In the genomic region with DNA sequence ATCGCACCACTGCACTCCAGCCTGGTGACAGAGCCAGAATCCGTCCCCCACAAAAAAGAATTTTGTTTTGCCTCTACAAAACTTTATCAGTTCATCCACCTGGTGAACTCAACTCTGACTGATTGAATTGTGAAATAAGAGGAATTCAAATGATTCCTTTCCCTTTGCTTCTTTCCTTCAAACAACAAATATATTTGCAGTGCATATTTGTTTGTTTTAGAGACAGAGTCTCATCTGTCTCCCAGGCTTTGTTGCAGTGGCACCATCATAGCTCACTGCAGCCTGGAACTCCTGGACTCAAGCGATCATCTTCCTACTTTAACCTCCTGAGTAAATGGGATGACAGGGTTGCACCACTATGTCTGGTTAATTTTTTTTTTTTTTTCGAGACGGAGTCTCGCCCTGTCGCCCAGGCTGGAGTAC, we compare ENCODE assay signal across 15 cellular contexts. TPM values are rescaled to one million over a fixed set of nuclear protein-coding genes. Genes with fewer than 3 reads are reported as not detected.
A peak's percentile ranks its signal among the peaks of the same experiment; 100 is the strongest.
DNase-seq lines count a peak whose midpoint lies in the region; ATAC-seq and TF ChIP-seq lines count a peak whose summit lies in the region.
"Had no signal": no experiment of that assay in that cellular context is flagged by ENCODE, and none has a peak within 500 bp of the region (broad histone marks: within the 10 kb centered on the region; RNA-seq: fewer than 3 reads in every experiment).

No MANE protein-coding gene starts in this region.

- CTCF ChIA-PET in Caco-2 (lab: Charles Lee) = no interaction called here

- H2AK5ac ChIP-seq in trophoblast cell (ENCODE audit: low read length) = no peak overlapping the region

- WGBS in trophoblast cell (ENCODE audit: extremely low coverage, insufficient coverage, insufficient read length) = no CpG with 5 or more reads among the region's 7 CpGs

- peaks cover 6% of the 10 kb centered on the region for H3K36me3 Mint-ChIP-seq in Caco-2 (ENCODE audit: insufficient read depth, unreplicated experiment)
- H3K36me3 Mint-ChIP-seq: CD4-positive, CD25-positive, alpha-beta regulatory T cell had no signal

- no peak for TF ChIP-seq CTCF in Caco-2 (IDR thresholded peaks at IDR 0.05; ENCODE audit: insufficient read depth in 1 of 2, low read depth in 1 of 2, low read length in 1 of 2, severe bottlenecking in 1 of 2, unreplicated experiment in 1 of 2)
- TF ChIP-seq CTCF in OCI-LY3 (IDR thresholded peaks at IDR 0.05; ENCODE audit: low read depth, low read length) = no peak

- H2BK12ac ChIP-seq in trophoblast cell (ENCODE audit: low read length) = no peak overlapping the region

- no peak overlapping the region for H3K23ac ChIP-seq in trophoblast cell (ENCODE audit: low read length)

- H3K27ac Mint-ChIP-seq in Caco-2 (ENCODE audit: unreplicated experiment) = peak overlapping the region; percentile 23

- no peak overlapping the region for H3K4me3 ChIP-seq in Caco-2 (ENCODE audit: low read depth, low read length)
- no peak overlapping the region for H3K4me3 ChIP-seq in OCI-LY3 (ENCODE audit: low read length)
- no peak overlapping the region for H3K4me3 ChIP-seq in trophoblast cell (ENCODE audit: low read depth, low read length)
- H3K4me3 ChIP-seq: BLaER1 treated with 17β-estradiol and CSF1 and Interleukin-3, amounts not matched to agents 10 nM and 100 nM; GM23248 had no signal

- no peaks in the 10 kb centered on the region for H3K9me3 Mint-ChIP-seq in Caco-2 (ENCODE audit: unreplicated experiment)
- H3K9me3 Mint-ChIP-seq: CD4-positive, CD25-positive, alpha-beta regulatory T cell had no signal

- peaks cover 27% of the 10 kb centered on the region for H3K4me1 Mint-ChIP-seq in Caco-2 (ENCODE audit: low read depth, unreplicated experiment)

- H2BK5ac ChIP-seq in trophoblast cell (ENCODE audit: low read depth, low read length, poor library complexity) = no peak overlapping the region

- H2AFZ ChIP-seq in OCI-LY3 (ENCODE audit: low read depth, low read length) (no peak overlapping the region), trophoblast cell (ENCODE audit: insufficient read depth, low read length, poor library complexity) (no peak overlapping the region)
- H2AFZ ChIP-seq: GM23248 had no signal

- no peak overlapping the region for H4K91ac ChIP-seq in trophoblast cell (ENCODE audit: low read depth, low read length)

- no peak overlapping the region for H2BK120ac ChIP-seq in trophoblast cell (ENCODE audit: insufficient read depth, low read length, poor library complexity)

- ATAC-seq in left lobe of liver = peak; percentile 31

- H3K27ac ChIP-seq in OCI-LY3 (ENCODE audit: low read length) (peak overlapping the region; percentile 95), trophoblast cell (ENCODE audit: low read depth, low read length) (no peak overlapping the region)
- H3K27ac ChIP-seq: GM23248, HL-60 had no signal

- H3K27me3 ChIP-seq in Caco-2 (replicated peaks; ENCODE audit: control insufficient read depth, insufficient read depth, low read length) (no peaks in the 10 kb centered on the region), OCI-LY3 (ENCODE audit: low read depth, low read length) (no peaks in the 10 kb centered on the region), trophoblast cell (ENCODE audit: insufficient read depth, low read length) (no peaks in the 10 kb centered on the region)
- H3K27me3 ChIP-seq: BLaER1 treated with 17β-estradiol and CSF1 and Interleukin-3, amounts not matched to agents 10 nM and 100 nM had no signal

- no peak overlapping the region for H3K4ac ChIP-seq in trophoblast cell (ENCODE audit: low read depth, low read length)

- DNase-seq in Caco-2 = no peak
- no peak for DNase-seq in left lobe of liver (ENCODE audit: low spot score)
- DNase-seq in trophoblast cell = peak; percentile 73 to 89
- no peak for DNase-seq in GM19240 (ENCODE audit: insufficient read length, low spot score)
- no peak for DNase-seq in amniotic stem cell (lab: John Stamatoyannopoulos, UW)
- no peak for DNase-seq in putamen (ENCODE audit: low spot score)
- DNase-seq: ACHN; Calu3; CD4-positive, CD25-positive, alpha-beta regulatory T cell; DMS 273 treated with DMSO at 0.1 percent for 48 hours; GM23248; H7 had no signal

- peaks cover 71% of the 10 kb centered on the region for H3K4me1 ChIP-seq in Caco-2
- peaks cover 92% of the 10 kb centered on the region for H3K4me1 ChIP-seq in OCI-LY3 (ENCODE audit: low read length)
- peaks cover 6 to 10% of the 10 kb centered on the region in 2 experiments for H3K4me1 ChIP-seq in trophoblast cell (ENCODE audit: control insufficient read depth in 1 of 2, insufficient read depth in 2 of 2, low read length in 2 of 2)

- H3K79me2 ChIP-seq in OCI-LY3 (ENCODE audit: low read length) (no peaks in the 10 kb centered on the region), trophoblast cell (ENCODE audit: control insufficient read depth, insufficient read depth, low read length, poor library complexity) (no peaks in the 10 kb centered on the region)

- no peak overlapping the region for H3K4me3 Mint-ChIP-seq in Caco-2 (ENCODE audit: unreplicated experiment)
- H3K4me3 Mint-ChIP-seq: CD4-positive, CD25-positive, alpha-beta regulatory T cell had no signal

- no peaks in the 10 kb centered on the region for H3K9me3 ChIP-seq in Caco-2
- H3K9me3 ChIP-seq in OCI-LY3 (ENCODE audit: insufficient read depth, low read length) = no peaks in the 10 kb centered on the region
- no peaks in the 10 kb centered on the region for H3K9me3 ChIP-seq in trophoblast cell (ENCODE audit: insufficient read depth, low read depth, low read length)
- H3K9me3 ChIP-seq: BLaER1 treated with 17β-estradiol and CSF1 and Interleukin-3, amounts not matched to agents 10 nM and 100 nM had no signal

- no peaks in the 10 kb centered on the region for H3K27me3 Mint-ChIP-seq in Caco-2 (ENCODE audit: insufficient read depth, unreplicated experiment)

- H3K36me3 ChIP-seq in Caco-2 (ENCODE audit: control insufficient read depth, insufficient read depth, low read length) (no peaks in the 10 kb centered on the region), OCI-LY3 (replicated peaks; ENCODE audit: low read depth, low read length) (no peaks in the 10 kb centered on the region), trophoblast cell (ENCODE audit: control insufficient read depth in 1 of 2, insufficient read depth in 2 of 2, low read length in 2 of 2) (no peaks in the 10 kb centered on the region)
- H3K36me3 ChIP-seq: BLaER1 treated with 17β-estradiol and CSF1 and Interleukin-3, amounts not matched to agents 10 nM and 100 nM had no signal

- BruUV-seq in Caco-2 (replicated peaks; lab: Mats Ljungman, UMichigan) = no TSS peak

- H3K18ac ChIP-seq in trophoblast cell (ENCODE audit: low read length) = no peak overlapping the region

- POLR2A ChIA-PET in Caco-2 (lab: Charles Lee) = interaction anchor here (0.5 kb wide), 1 partner anchor 17 kb away, joined by 8 read pairs; no protein-coding TSS in a partner anchor

- H3K9ac ChIP-seq in OCI-LY3 (ENCODE audit: low read length) = no peak overlapping the region
- H3K9ac ChIP-seq in trophoblast cell (ENCODE audit: low read length) = no peak overlapping the region
- H3K9ac ChIP-seq: BLaER1 treated with 17β-estradiol and CSF1 and Interleukin-3, amounts not matched to agents 10 nM and 100 nM; GM23248 had no signal

- H4K12ac ChIP-seq in trophoblast cell (ENCODE audit: low read depth, low read length) = no peak overlapping the region

- no peaks in the 10 kb centered on the region for H4K20me1 ChIP-seq in OCI-LY3 (ENCODE audit: insufficient read depth, low read length)
- H4K20me1 ChIP-seq: BLaER1 treated with 17β-estradiol and CSF1 and Interleukin-3, amounts not matched to agents 10 nM and 100 nM had no signal

- H3K4me2 ChIP-seq in OCI-LY3 (ENCODE audit: low read length) (no peak overlapping the region), trophoblast cell (ENCODE audit: low read length) (no peak overlapping the region)
- H3K4me2 ChIP-seq: BLaER1 treated with 17β-estradiol and CSF1 and Interleukin-3, amounts not matched to agents 10 nM and 100 nM had no signal

- no peak overlapping the region for H3K14ac ChIP-seq in trophoblast cell (ENCODE audit: low read length)

- no peak overlapping the region for H4K8ac ChIP-seq in trophoblast cell (ENCODE audit: low read depth, low read length)

- peaks cover 7% of the 10 kb centered on the region for H3K79me1 ChIP-seq in trophoblast cell (ENCODE audit: low read length)

- intact Hi-C loops in Caco-2 (cut with micrococcal nuclease; ENCODE audit: unreplicated experiment) = no loop called here

RNA-seq across cellular contexts. Expression of a gene that starts 23.2 kb away (rescaled TPM):
- 43.8 and 48.3 TPM in 2 replicates for total RNA-seq in Caco-2 (2022)
- 5.7 TPM for total RNA-seq in left lobe of liver
- polyA plus RNA-seq in trophoblast cell (2013) = 11.8 and 13.2 TPM in 2 replicates

Comparison
In these comparisons a context has a peak if more than half of its experiments do, and no peak if none do; other contexts are left out.
1. DNase-seq: peak in trophoblast cell (2 of 2); none in Caco-2 (0 of 2), left lobe of liver (single experiment), GM19240 (single experiment), amniotic stem cell (single experiment) and putamen (single experiment).